ENCODE assay signal across 9 cellular contexts in genomic region chr11:66317766-66318575, GRCh38. TPM values are rescaled to one million over a fixed set of nuclear protein-coding genes. Genes with fewer than 3 reads are reported as not detected.
DNase-seq lines count a peak whose midpoint lies in the region; ATAC-seq and TF ChIP-seq lines count a peak whose summit lies in the region.
"Had no signal": no experiment of that assay in that cellular context is flagged by ENCODE, and none has a peak within 500 bp of the region (broad histone marks: within the 10 kb centered on the region; RNA-seq: fewer than 3 reads in every experiment).

No MANE protein-coding gene starts in this region.

- H3K9me3 Mint-ChIP-seq in activated T-cell treated with anti-CD3 and anti-CD28 coated beads, Interleukin-2, amount 50 U/mL, for 72 hours, result peaks cover 0 to 2% of the 10 kb centered on the region in 2 donors

- peak; percentile 75 to 78 for ATAC-seq in activated T-cell treated with anti-CD3 and anti-CD28 coated beads, Interleukin-2, amount 50 U/mL, for 72 hours (replicated peaks in 1 of 2)
- ATAC-seq in gastrocnemius medialis (peak; percentile 57 to 63), GM21367 (IDR thresholded peaks at IDR 0.05; ENCODE audit: unreplicated experiment) (no peak), HG02884 (IDR thresholded peaks at IDR 0.05; ENCODE audit: unreplicated experiment) (no peak), HG03565 (IDR thresholded peaks at IDR 0.05; ENCODE audit: unreplicated experiment) (no peak)

- no peaks in the 10 kb centered on the region for H3K9me2 ChIP-seq in Karpas-422 (replicated peaks; ENCODE audit: insufficient read depth, low read length)

- H3K9ac ChIP-seq in BLaER1 (peak overlapping the region; percentile 84), Karpas-422 (ENCODE audit: low read length) (peak overlapping the region; percentile 73)

- H4K20me1 ChIP-seq in BLaER1, result peaks cover 24% of the 10 kb centered on the region
- no peaks in the 10 kb centered on the region for H4K20me1 ChIP-seq in Karpas-422 (ENCODE audit: insufficient read depth, low read depth, low read length)

- H3K4me2 ChIP-seq in BLaER1 (peak overlapping the region; percentile 98), Karpas-422 (ENCODE audit: low read depth, low read length, poor library complexity, severe bottlenecking) (peak overlapping the region; percentile 70)

- peaks cover 53% of the 10 kb centered on the region for H3K4me1 Mint-ChIP-seq in activated T-cell treated with anti-CD3 and anti-CD28 coated beads, Interleukin-2, amount 50 U/mL, for 72 hours (ENCODE audit: low read depth)

- H3K27me3 ChIP-seq in BLaER1 (no peaks in the 10 kb centered on the region), Karpas-422 (ENCODE audit: low read length) (no peaks in the 10 kb centered on the region), cardiac muscle cell (no peaks in the 10 kb centered on the region), gastrocnemius medialis (peaks cover 5 to 14% (median 12%) of the 10 kb centered on the region in 3 donors)

- no peak for TF ChIP-seq CTCF in cardiac muscle cell (IDR thresholded peaks at IDR 0.05; ENCODE audit: low read depth, low read length)
- TF ChIP-seq CTCF in gastrocnemius medialis (IDR thresholded peaks at IDR 0.05 in 4 of 5, conservative IDR thresholded peaks at IDR 0.05 in 1 of 5), result no peak

- H3K4me3 Mint-ChIP-seq in activated T-cell treated with anti-CD3 and anti-CD28 coated beads, Interleukin-2, amount 50 U/mL, for 72 hours, result peak overlapping the region; percentile 63 to 75

- peak overlapping the region; percentile 52 for H3K27ac Mint-ChIP-seq in activated T-cell treated with anti-CD3 and anti-CD28 coated beads, Interleukin-2, amount 50 U/mL, for 72 hours

- no peaks in the 10 kb centered on the region for H3K27me3 Mint-ChIP-seq in activated T-cell treated with anti-CD3 and anti-CD28 coated beads, Interleukin-2, amount 50 U/mL, for 72 hours (ENCODE audit: low read depth)

- H3K36me3 Mint-ChIP-seq in activated T-cell treated with anti-CD3 and anti-CD28 coated beads, Interleukin-2, amount 50 U/mL, for 72 hours (ENCODE audit: insufficient read depth in 2 of 2), result peaks cover 0 to 2% of the 10 kb centered on the region in 2 donors

- H3K79me2 ChIP-seq in Karpas-422 (ENCODE audit: low read length), result no peaks in the 10 kb centered on the region

- peak overlapping the region; percentile 73 for H3K4me3 ChIP-seq in BLaER1
- peak overlapping the region; percentile 54 for H3K4me3 ChIP-seq in Karpas-422 (ENCODE audit: low read length)
- no peak overlapping the region for H3K4me3 ChIP-seq in cardiac muscle cell
- no peak overlapping the region for H3K4me3 ChIP-seq in gastrocnemius medialis

- intact Hi-C loops in gastrocnemius medialis (cut with DNase I; ENCODE audit: low total_unique reads), result no loop called here

- in situ Hi-C loops in gastrocnemius medialis (cut with MboI; ENCODE audit: low sequenced_read_pairs in 4 of 4), result no loop called here

- DNase-seq in Karpas-422 (peak; percentile 93), cardiac muscle cell (ENCODE audit: low read depth in 1 of 2, low spot score in 1 of 2) (peak in 1 of 2 donors; percentile 97), gastrocnemius medialis (peak; percentile 49 to 67)
- peak; percentile 60 to 66 for DNase-seq in activated T-cell treated with anti-CD3 and anti-CD28 coated beads, Interleukin-2, amount 50 U/mL, for 72 hours

- H3K4me1 ChIP-seq in BLaER1 (peaks cover 68% of the 10 kb centered on the region), Karpas-422 (ENCODE audit: low read length) (peaks cover 35% of the 10 kb centered on the region), cardiac muscle cell (ENCODE audit: low read depth) (peaks cover 24% of the 10 kb centered on the region), gastrocnemius medialis (peaks cover 9 to 11% of the 10 kb centered on the region in 2 donors)

- H3K27ac ChIP-seq in BLaER1 (peak overlapping the region; percentile 91), Karpas-422 (ENCODE audit: low read length) (peak overlapping the region; percentile 92), cardiac muscle cell (peak overlapping the region; percentile 77), gastrocnemius medialis (peak overlapping the region; percentile 72 to 84 (median 80))

- no peak for TF ChIP-seq POLR2A in gastrocnemius medialis (IDR thresholded peaks at IDR 0.05)

- H2AFZ ChIP-seq in Karpas-422 (ENCODE audit: low read length), result peak overlapping the region; percentile 54; the same call in 1 of the 2 replicates

- H3K9me3 ChIP-seq in BLaER1 (peaks cover 11% of the 10 kb centered on the region; the same call in 1 of the 2 replicates), Karpas-422 (ENCODE audit: low read length) (no peaks in the 10 kb centered on the region), cardiac muscle cell (ENCODE audit: low read depth) (no peaks in the 10 kb centered on the region), gastrocnemius medialis (no peaks in the 10 kb centered on the region)

- no peaks in the 10 kb centered on the region for H3K36me3 ChIP-seq in BLaER1
- H3K36me3 ChIP-seq in Karpas-422 (ENCODE audit: insufficient read depth, low read length), result no peaks in the 10 kb centered on the region
- no peaks in the 10 kb centered on the region for H3K36me3 ChIP-seq in cardiac muscle cell
- H3K36me3 ChIP-seq in gastrocnemius medialis, result no peaks in the 10 kb centered on the region

RNA-seq across cellular contexts. Expression of gene CD248, which starts 1.1 kb away (rescaled TPM):
- not detected in 2 replicates for total RNA-seq in Karpas-422 (2014; rRNA removed; shearing (Covaris generic); ENCODE audit: low replicate concordance)
- total RNA-seq in activated T-cell treated with anti-CD3 and anti-CD28 coated beads, Interleukin-2, amount 50 U/mL, for 72 hours, result 1 to 10 TPM; 3.0 to 3.9 TPM
- total RNA-seq in cardiac muscle cell (7.9 and 11.4 TPM in 2 replicates), gastrocnemius medialis (1 to 10 TPM in 3 of 4 donors, under 1 TPM in 1; 0.46 to 4.6 (median 2.8) TPM)
- 20.2 and 31.2 TPM in 2 replicates for polyA plus RNA-seq in cardiac muscle cell

RNA-seq across cellular contexts. Expression of gene RIN1, which starts 18.3 kb away (rescaled TPM):
- 0.78 and 1.1 TPM in 2 replicates for total RNA-seq in Karpas-422 (2014; rRNA removed; shearing (Covaris generic); ENCODE audit: low replicate concordance)
- total RNA-seq in activated T-cell treated with anti-CD3 and anti-CD28 coated beads, Interleukin-2, amount 50 U/mL, for 72 hours, result 1 to 10 TPM; 1.8 to 2.8 TPM
- total RNA-seq in cardiac muscle cell (4.9 and 9.4 TPM in 2 replicates), gastrocnemius medialis (1 to 10 TPM; 1.9 to 9.7 (median 7.0) TPM)
- polyA plus RNA-seq in cardiac muscle cell, result 1.9 and 4.8 TPM in 2 replicates

RNA-seq across cellular contexts. Expression of gene TMEM151A, which starts 26.3 kb away (rescaled TPM):
- not detected in 2 replicates for total RNA-seq in Karpas-422 (2014; rRNA removed; shearing (Covaris generic); ENCODE audit: low replicate concordance)
- total RNA-seq in activated T-cell treated with anti-CD3 and anti-CD28 coated beads, Interleukin-2, amount 50 U/mL, for 72 hours, result under 1 TPM in 1 of 2 donors, not detected in 1; 0.10 TPM
- total RNA-seq in cardiac muscle cell, result 2.6 and 3.5 TPM in 2 replicates
- 0.87 and 2.0 TPM in 2 replicates for polyA plus RNA-seq in cardiac muscle cell
- total RNA-seq in gastrocnemius medialis, result not detected
- total RNA-seq: lung microvascular endothelial cell had no signal

RNA-seq across cellular contexts. Expression of gene BRMS1, which starts 26.9 kb away (rescaled TPM):
- 32.0 and 57.1 TPM in 2 replicates for total RNA-seq in Karpas-422 (2014; rRNA removed; shearing (Covaris generic); ENCODE audit: low replicate concordance)
- total RNA-seq in activated T-cell treated with anti-CD3 and anti-CD28 coated beads, Interleukin-2, amount 50 U/mL, for 72 hours, result 10 to 100 TPM; 41.4 to 46.4 TPM
- total RNA-seq in cardiac muscle cell (29.3 and 33.2 TPM in 2 replicates), gastrocnemius medialis (10 to 100 TPM; 40.1 to 73.5 (median 64.8) TPM)
- 33.8 and 37.3 TPM in 2 replicates for polyA plus RNA-seq in cardiac muscle cell

RNA-seq across cellular contexts. Expression of gene YIF1A, which starts 29.0 kb away (rescaled TPM):
- 145 and 154 TPM in 2 replicates for total RNA-seq in Karpas-422 (2014; rRNA removed; shearing (Covaris generic); ENCODE audit: low replicate concordance)
- 10 to 100 TPM; 42.9 to 50.8 TPM for total RNA-seq in activated T-cell treated with anti-CD3 and anti-CD28 coated beads, Interleukin-2, amount 50 U/mL, for 72 hours
- 68.2 and 121 TPM in 2 replicates for total RNA-seq in cardiac muscle cell
- polyA plus RNA-seq in cardiac muscle cell, result 116 and 147 TPM in 2 replicates
- total RNA-seq in gastrocnemius medialis, result 100 to 1,000 TPM; 106 to 137 (median 113) TPM

Comparison
In these comparisons a context has a peak if more than half of its experiments do, and no peak if none do; other contexts are left out.
1. H3K4me3 ChIP-seq: peak in BLaER1 (single experiment) and Karpas-422 (single experiment); none in cardiac muscle cell (single experiment) and gastrocnemius medialis (0 of 4).
2. ATAC-seq: peak in activated T-cell treated with anti-CD3 and anti-CD28 coated beads, Interleukin-2, amount 50 U/mL, for 72 hours (2 of 2) and gastrocnemius medialis (2 of 2); none in GM21367 (single experiment), HG02884 (single experiment) and HG03565 (single experiment).
3. Peak in every context shown above with its lines, with median percentiles within 50 percentile points of each other: H3K27ac ChIP-seq.